Comparison of ENCODE assay signal across 2 cellular contexts in genomic region chr1:247336390-247336789, GRCh38.
TF ChIP-seq lines count a peak whose summit lies in the region.

No MANE protein-coding gene starts in this region.

TF ChIP-seq in HepG2, 621 proteins besides CTCF, POLR2A, EP300 and RAD21:
- TF ChIP-seq ZKSCAN1 (IDR thresholded peaks at IDR 0.05; ENCODE audit: low read length), result no peak
- TF ChIP-seq CREB1 (IDR thresholded peaks at IDR 0.05), result peak; percentile 44; the same call in 1 of the 2 replicates
- TF ChIP-seq CREB1 (CRISPR knock-in tag; IDR thresholded peaks at IDR 0.05), result no peak
TF ChIP-seq in HepG2: peak in this region for 1.

TF ChIP-seq in H1, 55 proteins besides CTCF, POLR2A, EP300 and RAD21:
- no peak for TF ChIP-seq EZH2 (IDR thresholded peaks at IDR 0.05; ENCODE audit: low read depth, low read length, severe bottlenecking)
- TF ChIP-seq ASH2L (IDR thresholded peaks at IDR 0.05; ENCODE audit: low read length), result no peak
- no peak for TF ChIP-seq SP4 (IDR thresholded peaks at IDR 0.05; ENCODE audit: low read length)
- no peak for TF ChIP-seq CREB1 (IDR thresholded peaks at IDR 0.05)
- no peak for TF ChIP-seq BCL11A (IDR thresholded peaks at IDR 0.05; ENCODE audit: low read depth in 2 of 2, low read length in 2 of 2)
- TF ChIP-seq HDAC6 (IDR thresholded peaks at IDR 0.05; ENCODE audit: low read depth, low read length), result no peak
- TF ChIP-seq POLR2AphosphoS5 (IDR thresholded peaks at IDR 0.05; ENCODE audit: low read depth, low read length), result no peak
- no peak for TF ChIP-seq NRF1 (IDR thresholded peaks at IDR 0.05; ENCODE audit: low read depth, low read length)
- TF ChIP-seq RFX5 (IDR thresholded peaks at IDR 0.05; ENCODE audit: borderline replicate concordance, low read depth, low read length), result no peak
- TF ChIP-seq NANOG (IDR thresholded peaks at IDR 0.05; ENCODE audit: insufficient read depth, low read depth, low read length, poor library complexity, severe bottlenecking), result no peak
- TF ChIP-seq MAFK (IDR thresholded peaks at IDR 0.05; ENCODE audit: low read depth, low read length), result no peak
- TF ChIP-seq POU5F1 (IDR thresholded peaks at IDR 0.05; ENCODE audit: low read depth, low read length), result no peak
